Comparison of ENCODE assay signal across 34 cellular contexts in genomic region chr12:117570608-117571007, GRCh38.
DNase-seq lines count a peak whose midpoint lies in the region; ATAC-seq, FAIRE-seq and TF ChIP-seq lines count a peak whose summit lies in the region.
"Had no signal": no experiment of that assay in that cellular context is flagged by ENCODE, and none has a peak within 500 bp of the region (broad histone marks: within the 10 kb centered on the region; RNA-seq: fewer than 3 reads in every experiment).

No MANE protein-coding gene starts in this region.

- H3K36me3 ChIP-seq in HEK293 (ENCODE audit: control insufficient read depth in 2 of 2, insufficient read depth in 1 of 2, low read length in 2 of 2) (no peaks in the 10 kb centered on the region), K562 (ENCODE audit: control insufficient read depth, insufficient read depth, low read length) (no peaks in the 10 kb centered on the region)
- H3K36me3 ChIP-seq: BE2C; BLaER1; BLaER1 treated with 17β-estradiol and CSF1 and Interleukin-3, amounts not matched to agents 10 nM and 100 nM had no signal

- TF ChIP-seq RAD21 in K562 (CRISPR knock-in tag; conservative IDR thresholded peaks at IDR 0.05 in 1 of 2, IDR thresholded peaks at IDR 0.05 in 1 of 2) = no peak

- H3K79me2 ChIP-seq in K562 (ENCODE audit: control insufficient read depth, insufficient read depth, low read length) = no peaks in the 10 kb centered on the region

- H3K27me3 ChIP-seq in K562 (ENCODE audit: control insufficient read depth in 2 of 2, insufficient read depth in 2 of 2, low read length in 2 of 2) = peaks cover 7 to 15% of the 10 kb centered on the region in 2 experiments; a peak in 4 of 5 replicates
- H3K27me3 ChIP-seq: BLaER1 had no signal

- H3K9me3 ChIP-seq in HEK293 (ENCODE audit: control insufficient read depth, insufficient read depth, low read depth, low read length) (no peaks in the 10 kb centered on the region), K562 (replicated peaks; ENCODE audit: control insufficient read depth, insufficient read depth, low read depth, low read length) (no peaks in the 10 kb centered on the region)
- H3K9me3 ChIP-seq: A549; BE2C; BLaER1; BLaER1 treated with 17β-estradiol and CSF1 and Interleukin-3, amounts not matched to agents 10 nM and 100 nM; Caco-2 had no signal

- DNase-seq in K562 (ENCODE audit: extremely low read depth in 1 of 4, low spot score in 3 of 4) (no peak), neural crest cell (ENCODE audit: low read depth, low spot score) (no peak), mesenteric fat pad (ENCODE audit: low spot score) (no peak), inferior parietal cortex (ENCODE audit: extremely low spot score) (no peak), DMS 273 treated with DMSO at 0.1 percent for 48 hours (lab: John Stamatoyannopoulos, UW) (no peak)
- DNase-seq: 8988T; ACHN; AML-193; BE2C; C1 segment of cervical spinal cord; Caco-2; Calu3; CD4-positive, alpha-beta memory T cell; CD4-positive, alpha-beta T cell; CD4-positive, CD25-positive, alpha-beta regulatory T cell; CD8-positive, alpha-beta memory T cell; CD8-positive, alpha-beta T cell; COR-L47; DMS153; DMS53; DMS79; DMS79 treated with DMSO at 0.1 percent for 48 hours; DND-41; EL had no signal

- no peak for TF ChIP-seq EP300 in K562 (IDR thresholded peaks at IDR 0.05; ENCODE audit: low read length)

- H3K27ac ChIP-seq in HEK293 (ENCODE audit: extremely low read depth, low read depth, low read length) (no peak overlapping the region), K562 (ENCODE audit: extremely low read depth, low read depth, low read length) (no peak overlapping the region)
- H3K27ac ChIP-seq: 22Rv1; A549; BLaER1; BLaER1 treated with 17β-estradiol and CSF1 and Interleukin-3, amounts not matched to agents 10 nM and 100 nM; C4-2B had no signal

- ATAC-seq in K562 = no peak
- ATAC-seq: A549; CD8-positive, alpha-beta T cell had no signal

- H3K27ac Mint-ChIP-seq in neural crest cell (ENCODE audit: unreplicated experiment) = peak overlapping the region; percentile 65
- H3K27ac Mint-ChIP-seq: B cell; CD14-positive monocyte; CD4-positive, alpha-beta memory T cell; CD4-positive, alpha-beta T cell; CD4-positive, CD25-positive, alpha-beta regulatory T cell; CD8-positive, alpha-beta memory T cell; CD8-positive, alpha-beta T cell had no signal

- FAIRE-seq in K562 (lab: Jason Lieb, UNC) = no peak
- FAIRE-seq: A204.1, A549, D721Med had no signal

- intact Hi-C loops in K562 (cut with micrococcal nuclease) = no loop called here

- H2AFZ ChIP-seq in K562 (ENCODE audit: low read depth, low read length) = no peak overlapping the region

- peaks cover 14% of the 10 kb centered on the region for H3K4me1 Mint-ChIP-seq in neural crest cell
- H3K4me1 Mint-ChIP-seq: B cell; CD14-positive monocyte; CD4-positive, alpha-beta memory T cell; CD4-positive, CD25-positive, alpha-beta regulatory T cell; CD8-positive, alpha-beta memory T cell had no signal

- H3K9me3 Mint-ChIP-seq in neural crest cell = no peaks in the 10 kb centered on the region
- H3K9me3 Mint-ChIP-seq: CD4-positive, alpha-beta T cell; CD8-positive, alpha-beta T cell had no signal

- no peak overlapping the region for H3K9ac ChIP-seq in K562 (ENCODE audit: insufficient read depth in 1 of 2, low read depth in 2 of 2, low read length in 2 of 2)
- H3K9ac ChIP-seq: BLaER1; BLaER1 treated with 17β-estradiol and CSF1 and Interleukin-3, amounts not matched to agents 10 nM and 100 nM had no signal

- H4K20me1 ChIP-seq in K562 (replicated peaks; ENCODE audit: control insufficient read depth, insufficient read depth, low read length) = no peaks in the 10 kb centered on the region
- H4K20me1 ChIP-seq: BLaER1; BLaER1 treated with 17β-estradiol and CSF1 and Interleukin-3, amounts not matched to agents 10 nM and 100 nM had no signal

- no peak overlapping the region for H3K4me3 Mint-ChIP-seq in neural crest cell
- H3K4me3 Mint-ChIP-seq: B cell; CD14-positive monocyte; CD4-positive, alpha-beta memory T cell; CD4-positive, alpha-beta T cell; CD4-positive, CD25-positive, alpha-beta regulatory T cell; CD8-positive, alpha-beta memory T cell; CD8-positive, alpha-beta T cell had no signal

- H3K9me1 ChIP-seq in K562 (ENCODE audit: control insufficient read depth, insufficient read depth, low read length) = no peaks in the 10 kb centered on the region

- no peaks in the 10 kb centered on the region for H3K4me1 ChIP-seq in HEK293 (ENCODE audit: control insufficient read depth, insufficient read depth, low read length)
- no peaks in the 10 kb centered on the region for H3K4me1 ChIP-seq in K562 (replicated peaks in 1 of 2; ENCODE audit: control insufficient read depth in 2 of 2, insufficient read depth in 2 of 2, low read length in 2 of 2)
- H3K4me1 ChIP-seq: A549, BE2C, Caco-2 had no signal

- no peaks in the 10 kb centered on the region for H3K36me3 Mint-ChIP-seq in neural crest cell (ENCODE audit: low read depth)
- H3K36me3 Mint-ChIP-seq: CD14-positive monocyte; CD4-positive, alpha-beta memory T cell; CD4-positive, CD25-positive, alpha-beta regulatory T cell; CD8-positive, alpha-beta memory T cell; CD8-positive, alpha-beta T cell had no signal

- H3K4me3 ChIP-seq in HEK293 (ENCODE audit: low read depth, low read length) (no peak overlapping the region), K562 (no peak overlapping the region)
- H3K4me3 ChIP-seq: A549; BLaER1; BLaER1 treated with 17β-estradiol and CSF1 and Interleukin-3, amounts not matched to agents 10 nM and 100 nM had no signal

- no peaks in the 10 kb centered on the region for H3K27me3 Mint-ChIP-seq in neural crest cell (ENCODE audit: low read depth)
- H3K27me3 Mint-ChIP-seq: CD4-positive, CD25-positive, alpha-beta regulatory T cell had no signal

- POLR2A ChIA-PET in HEK293 (lab: Yijun Ruan, JAX) = no interaction called here
- POLR2A ChIA-PET in K562 (lab: Yijun Ruan, JAX) = no interaction called here

- CTCF ChIA-PET in HEK293 (lab: Yijun Ruan, JAX) = interaction anchor here (0.6 kb wide), 1 partner anchor 17 kb away, joined by 3 read pairs; no protein-coding TSS in a partner anchor
- CTCF ChIA-PET in K562 (lab: Yijun Ruan, JAX; ENCODE audit: low intra/inter-chr PET ratio) = no interaction called here

- 0% methylated on average over 6 of the region's 6 CpGs for WGBS in K562 (ENCODE audit: insufficient coverage, low coverage, missing lambda C conversion rate)

- TF ChIP-seq POLR2A in K562 (conservative IDR thresholded peaks at IDR 0.05) = no peak

- TF ChIP-seq CTCF in HEK293 (tag by site-specific recombination; IDR thresholded peaks at IDR 0.05) (no peak), K562 (IDR thresholded peaks at IDR 0.05 in 2 of 3, conservative IDR thresholded peaks at IDR 0.05 in 1 of 3; ENCODE audit: insufficient read depth in 2 of 3, low read depth in 1 of 3, low read length in 3 of 3) (no peak), neural crest cell (conservative IDR thresholded peaks at IDR 0.05) (no peak)

- H3K4me2 ChIP-seq in K562 (ENCODE audit: insufficient read depth, low read length) = no peak overlapping the region
- H3K4me2 ChIP-seq: A549; BLaER1; BLaER1 treated with 17β-estradiol and CSF1 and Interleukin-3, amounts not matched to agents 10 nM and 100 nM had no signal

- BruUV-seq in K562 (replicated peaks; lab: Mats Ljungman, UMichigan) = no TSS peak

- in situ Hi-C loops in K562 (cut with MboI) = no loop called here

TF ChIP-seq in HEK293, 187 proteins besides CTCF, POLR2A, EP300 and RAD21:
- TF ChIP-seq ZNF768 (tag by site-specific recombination; IDR thresholded peaks at IDR 0.05) (0 out of 2 replicates have a peak, but pooled peaks have one; percentile 26), ZNF157 (tag by site-specific recombination; IDR thresholded peaks at IDR 0.05) (no peak)

TF ChIP-seq in K562, 482 proteins besides CTCF, POLR2A, EP300 and RAD21:
- TF ChIP-seq XRCC4 (IDR thresholded peaks at IDR 0.05; ENCODE audit: extremely low read depth, insufficient read depth, insufficient read length) (no peak), ZFP36 (IDR thresholded peaks at IDR 0.05; ENCODE audit: low read depth, low read length, partially characterized antibody) (peak; percentile 52), RBM25 (IDR thresholded peaks at IDR 0.05; ENCODE audit: low read depth, low read length, severe bottlenecking) (peak; percentile 54)
TF ChIP-seq in K562: peak in this region for 2.
